Comparison of ENCODE assay signal across 9 cellular contexts in the genomic region with DNA sequence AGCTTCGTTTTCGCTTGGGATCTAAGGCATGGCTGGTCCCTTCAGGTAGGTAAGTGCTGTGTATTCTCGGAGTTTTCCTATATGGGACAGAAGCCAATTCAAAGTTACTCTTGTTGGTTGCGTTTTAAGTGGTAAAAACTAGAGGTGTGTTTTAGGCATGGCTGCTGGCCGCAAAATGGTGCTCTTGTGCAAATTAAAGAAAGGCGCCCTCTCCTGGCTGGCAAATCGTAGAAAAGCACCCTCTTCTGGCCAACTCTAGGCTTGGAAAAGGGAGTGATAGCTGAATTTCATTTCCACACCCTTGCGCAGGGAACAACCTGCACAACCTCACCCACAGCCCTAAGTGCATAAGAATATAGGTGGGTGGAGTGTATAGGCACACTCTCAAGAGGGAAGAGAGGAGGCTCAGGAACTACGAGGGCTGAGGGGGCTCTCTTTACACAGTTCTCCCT. TPM values are rescaled to one million over a fixed set of nuclear protein-coding genes. Genes with fewer than 3 reads are reported as not detected.
DNase-seq lines count a peak whose midpoint lies in the region; ATAC-seq, FAIRE-seq and TF ChIP-seq lines count a peak whose summit lies in the region.
"Had no signal": no experiment of that assay in that cellular context is flagged by ENCODE, and none has a peak within 500 bp of the region (broad histone marks: within the 10 kb centered on the region; RNA-seq: fewer than 3 reads in every experiment).

No MANE protein-coding gene starts in this region.

- no peaks in the 10 kb centered on the region for H3K9me3 Mint-ChIP-seq in activated naive CD4-positive, alpha-beta T cell treated with anti-CD3 and anti-CD28 coated beads for 36 hours
- no peaks in the 10 kb centered on the region for H3K9me3 Mint-ChIP-seq in activated naive CD4-positive, alpha-beta T cell treated with anti-CD3 and anti-CD28 coated beads, Interleukin-2, amount 50 U/mL, for 72 hours

- in situ Hi-C loops in GM12878 (cut with MboI) = loop anchor here (10.0 kb wide), 1 partner anchor 421 kb away; no protein-coding TSS in a partner anchor

- no peak overlapping the region for H3K4me3 Mint-ChIP-seq in activated naive CD4-positive, alpha-beta T cell treated with anti-CD3 and anti-CD28 coated beads for 36 hours

- no peaks in the 10 kb centered on the region for H3K27me3 Mint-ChIP-seq in activated naive CD4-positive, alpha-beta T cell treated with anti-CD3 and anti-CD28 coated beads for 36 hours (ENCODE audit: low read depth)

- intact Hi-C loops in activated naive CD4-positive, alpha-beta T cell treated with anti-CD3 and anti-CD28 coated beads for 36 hours (cut with micrococcal nuclease) = loop anchor here (10.0 kb wide), 2 partner anchors 349 to 1009 kb away; no protein-coding TSS in a partner anchor
- intact Hi-C loops in GM12878 (cut with micrococcal nuclease; ENCODE audit: unreplicated experiment) = no loop called here
- intact Hi-C loops in mucosa of descending colon (cut with DNase I, micrococcal nuclease) = no loop called here

- TF ChIP-seq EP300 in GM12878 (IDR thresholded peaks at IDR 0.05; ENCODE audit: borderline replicate concordance in 1 of 2, control insufficient read depth in 1 of 2, low read depth in 2 of 2, low read length in 2 of 2) = no peak

- H2AFZ ChIP-seq in GM12878 (ENCODE audit: control insufficient read depth, low read depth, low read length) = no peak overlapping the region

- CTCF ChIA-PET in activated naive CD4-positive, alpha-beta T cell treated with anti-CD3 and anti-CD28 coated beads for 36 hours (lab: Charles Lee) = interaction anchor here (0.6 to 2.4 kb wide), 15 partner anchors 11 to 296 kb away, joined by 3 to 12 read pairs (median 4); no protein-coding TSS in a partner anchor
- CTCF ChIA-PET in GM12878 (lab: Yijun Ruan, JAX) = interaction anchor here (0.7 to 9.1 kb wide), 35 partner anchors 11 to 1031 kb away, joined by 3 to 90 read pairs (median 4); no protein-coding TSS in a partner anchor

- H3K79me2 ChIP-seq in GM12878 (ENCODE audit: control insufficient read depth, insufficient read depth, low read length) = no peaks in the 10 kb centered on the region

- no peaks in the 10 kb centered on the region for H3K9me3 ChIP-seq in GM12878 (replicated peaks; ENCODE audit: control insufficient read depth, insufficient read depth, low read length)
- H3K9me3 ChIP-seq in mucosa of descending colon = no peaks in the 10 kb centered on the region

- peak; percentile 23 for FAIRE-seq in GM12878 (lab: Jason Lieb, UNC)

- DNase-seq in activated naive CD4-positive, alpha-beta T cell treated with anti-CD3 and anti-CD28 coated beads for 36 hours = peak; percentile 48
- no peak for DNase-seq in activated naive CD4-positive, alpha-beta T cell treated with anti-CD3 and anti-CD28 coated beads, Interleukin-2, amount 50 U/mL, for 72 hours (ENCODE audit: low spot score in 2 of 2)
- DNase-seq in NCI-H226 (peak; percentile 20), GM12878 (ENCODE audit: low read depth, low spot score) (no peak), mucosa of descending colon (peak in 2 of 3 donors; percentile 34), cortex of kidney (lab: John Stamatoyannopoulos, UW) (no peak), NCI-H510A treated with DMSO at 0.1 percent for 48 hours (lab: John Stamatoyannopoulos, UW) (no peak)

- no peaks in the 10 kb centered on the region for H3K4me1 Mint-ChIP-seq in activated naive CD4-positive, alpha-beta T cell treated with anti-CD3 and anti-CD28 coated beads for 36 hours (ENCODE audit: low read depth)

- H3K4me3 ChIP-seq in GM12878 = no peak overlapping the region
- no peak overlapping the region for H3K4me3 ChIP-seq in mucosa of descending colon

- H3K4me2 ChIP-seq in GM12878 (ENCODE audit: control insufficient read depth, insufficient read depth) = no peak overlapping the region

- TF ChIP-seq CTCF in GM12878 (IDR thresholded peaks at IDR 0.05 in 2 of 3, conservative IDR thresholded peaks at IDR 0.05 in 1 of 3; ENCODE audit: control insufficient read depth in 2 of 3, extremely low read depth in 1 of 3, insufficient read depth in 1 of 3, low read depth in 3 of 3, low read length in 3 of 3) = peak; percentile 57 to 60 (median 59)
- no peak for TF ChIP-seq CTCF in mucosa of descending colon (IDR thresholded peaks at IDR 0.05)

- no peaks in the 10 kb centered on the region for H4K20me1 ChIP-seq in GM12878 (ENCODE audit: control insufficient read depth, insufficient read depth)

- 80% methylated on average over 9 of the region's 9 CpGs for WGBS in GM12878 (ENCODE audit: insufficient coverage, insufficient replicate concordance, low lambda C conversion rate, missing lambda C conversion rate)

- H3K27ac ChIP-seq in GM12878 (ENCODE audit: control insufficient read depth, insufficient read depth) = no peak overlapping the region

- POLR2A ChIA-PET in GM12878 (lab: Charles Lee) = no interaction called here

- H3K27ac Mint-ChIP-seq in activated naive CD4-positive, alpha-beta T cell treated with anti-CD3 and anti-CD28 coated beads for 36 hours = no peak overlapping the region
- no peak overlapping the region for H3K27ac Mint-ChIP-seq in activated naive CD4-positive, alpha-beta T cell treated with anti-CD3 and anti-CD28 coated beads, Interleukin-2, amount 50 U/mL, for 72 hours

- H3K36me3 ChIP-seq in GM12878 (ENCODE audit: control insufficient read depth in 2 of 2, insufficient read depth in 2 of 2, low read length in 1 of 2) (no peaks in the 10 kb centered on the region), mucosa of descending colon (ENCODE audit: low read depth) (no peaks in the 10 kb centered on the region)

- TF ChIP-seq POLR2A in GM12878 (IDR thresholded peaks at IDR 0.05; ENCODE audit: low read depth, low read length) = no peak

- no peak for TF ChIP-seq RAD21 in GM12878 (IDR thresholded peaks at IDR 0.05; ENCODE audit: insufficient read depth, low read depth, low read length)

- BruUV-seq in GM12878 (replicated peaks; lab: Mats Ljungman, UMichigan) = no TSS peak

- no peaks in the 10 kb centered on the region; the same call in 1 of the 2 replicates for H3K4me1 ChIP-seq in GM12878 (ENCODE audit: control insufficient read depth, insufficient read depth, low read length)
- H3K4me1 ChIP-seq in mucosa of descending colon (ENCODE audit: low read depth) = peaks cover 6% of the 10 kb centered on the region

- no peak for ATAC-seq in activated naive CD4-positive, alpha-beta T cell treated with anti-CD3 and anti-CD28 coated beads, Interleukin-2, amount 50 U/mL, for 72 hours
- ATAC-seq in GM12878 = peak; percentile 34
- ATAC-seq in mucosa of descending colon = no peak
- ATAC-seq in GM18909 (IDR thresholded peaks at IDR 0.05; ENCODE audit: poor library complexity, unreplicated experiment) = no peak

- RAD21 ChIA-PET in GM12878 (lab: Charles Lee; ENCODE audit: unreplicated experiment) = interaction anchor here (0.9 to 2.1 kb wide), 5 partner anchors 58 to 263 kb away, joined by 3 to 14 read pairs (median 5); no protein-coding TSS in a partner anchor

- H3K36me3 Mint-ChIP-seq in activated naive CD4-positive, alpha-beta T cell treated with anti-CD3 and anti-CD28 coated beads for 36 hours (ENCODE audit: low read depth) = no peaks in the 10 kb centered on the region
- H3K36me3 Mint-ChIP-seq in activated naive CD4-positive, alpha-beta T cell treated with anti-CD3 and anti-CD28 coated beads, Interleukin-2, amount 50 U/mL, for 72 hours = no peaks in the 10 kb centered on the region

- SMC1A ChIA-PET in GM12878 (lab: Charles Lee; ENCODE audit: uncharacterized antibody, unreplicated experiment) = interaction anchor here (0.6 to 2.1 kb wide), 9 partner anchors 20 to 419 kb away, joined by 3 to 9 read pairs (median 3); no protein-coding TSS in a partner anchor

- no peak overlapping the region for H3K9ac ChIP-seq in GM12878 (ENCODE audit: control insufficient read depth, insufficient read depth, low read length)

- peaks cover 0 to 1% of the 10 kb centered on the region in 2 experiments; a peak in 1 of 4 replicates for H3K27me3 ChIP-seq in GM12878 (replicated peaks in 1 of 2; ENCODE audit: control insufficient read depth in 2 of 2, insufficient read depth in 2 of 2, low read length in 1 of 2)

TF ChIP-seq in GM12878, 131 proteins besides CTCF, POLR2A, EP300 and RAD21:
- TF ChIP-seq YY1 (IDR thresholded peaks at IDR 0.05; ENCODE audit: low read depth, low read length) (peak; percentile 75), BRCA1 (IDR thresholded peaks at IDR 0.05; ENCODE audit: low read depth, low read length) (no peak)

RNA-seq across cellular contexts. Expression of a gene that starts 23.5 kb away (rescaled TPM):
- total RNA-seq in activated naive CD4-positive, alpha-beta T cell treated with anti-CD3 and anti-CD28 coated beads for 36 hours = not detected
- not detected for total RNA-seq in activated naive CD4-positive, alpha-beta T cell treated with anti-CD3 and anti-CD28 coated beads, Interleukin-2, amount 50 U/mL, for 72 hours
- total RNA-seq in GM12878 (2013; cell fraction: nucleolus; rRNA removed) = not detected in 2 replicates
- not detected in 2 replicates for total RNA-seq in GM12878 (2014; rRNA removed)
- not detected in 2 replicates for total RNA-seq in GM12878 (2014; rRNA removed; fragmentation: Illumina TruSeq; extraction: Trizol)
- total RNA-seq in GM12878 (2021) = not detected in 2 replicates
- not detected for polyA plus RNA-seq in GM12878 (2011; ENCODE audit: low read depth)
- not detected in 2 replicates for polyA plus RNA-seq in GM12878 (2011; rRNA removed)
- not detected in 2 replicates for polyA plus RNA-seq in GM12878 (2011; cell fraction: cytosol; rRNA removed)
- polyA plus RNA-seq in GM12878 (2011; cell fraction: nucleus; rRNA removed) = not detected in 2 replicates
- polyA plus RNA-seq in GM12878 (2012) = not detected in 2 replicates
- polyA plus RNA-seq in GM12878 (2014; fragmentation: Illumina TruSeq; extraction: Trizol) = not detected in 2 replicates
- not detected for polyA plus RNA-seq in GM12878 (2014; fragmentation: Nextera tagmentation; extraction: Ambion mirVana)
- polyA plus RNA-seq in GM12878 (2014; rRNA removed) = not detected in 2 replicates
- polyA plus RNA-seq in GM12878 (2016; fragmentation: Nextera tagmentation; extraction: Ambion mirVana) = not detected
- not detected in 2 replicates for polyA minus RNA-seq in GM12878 (2011; rRNA and poly(A)+ RNA removed)
- polyA minus RNA-seq in GM12878 (2011; cell fraction: cytosol; rRNA and poly(A)+ RNA removed) = not detected in 2 replicates
- not detected in 2 replicates for polyA minus RNA-seq in GM12878 (2011; cell fraction: nucleus; rRNA and poly(A)+ RNA removed)
- not detected for total RNA-seq in mucosa of descending colon
- polyA plus RNA-seq: adipose tissue had no signal

Comparison
In these comparisons a context has a peak if more than half of its experiments do, and no peak if none do; other contexts are left out.
1. DNase-seq: peak in activated naive CD4-positive, alpha-beta T cell treated with anti-CD3 and anti-CD28 coated beads for 36 hours (single experiment), NCI-H226 (single experiment) and mucosa of descending colon (2 of 3); none in activated naive CD4-positive, alpha-beta T cell treated with anti-CD3 and anti-CD28 coated beads, Interleukin-2, amount 50 U/mL, for 72 hours (0 of 2), GM12878 (single experiment), cortex of kidney (single experiment) and NCI-H510A treated with DMSO at 0.1 percent for 48 hours (single experiment).